ENCODE assay signal across 8 cellular contexts in the genomic region with DNA sequence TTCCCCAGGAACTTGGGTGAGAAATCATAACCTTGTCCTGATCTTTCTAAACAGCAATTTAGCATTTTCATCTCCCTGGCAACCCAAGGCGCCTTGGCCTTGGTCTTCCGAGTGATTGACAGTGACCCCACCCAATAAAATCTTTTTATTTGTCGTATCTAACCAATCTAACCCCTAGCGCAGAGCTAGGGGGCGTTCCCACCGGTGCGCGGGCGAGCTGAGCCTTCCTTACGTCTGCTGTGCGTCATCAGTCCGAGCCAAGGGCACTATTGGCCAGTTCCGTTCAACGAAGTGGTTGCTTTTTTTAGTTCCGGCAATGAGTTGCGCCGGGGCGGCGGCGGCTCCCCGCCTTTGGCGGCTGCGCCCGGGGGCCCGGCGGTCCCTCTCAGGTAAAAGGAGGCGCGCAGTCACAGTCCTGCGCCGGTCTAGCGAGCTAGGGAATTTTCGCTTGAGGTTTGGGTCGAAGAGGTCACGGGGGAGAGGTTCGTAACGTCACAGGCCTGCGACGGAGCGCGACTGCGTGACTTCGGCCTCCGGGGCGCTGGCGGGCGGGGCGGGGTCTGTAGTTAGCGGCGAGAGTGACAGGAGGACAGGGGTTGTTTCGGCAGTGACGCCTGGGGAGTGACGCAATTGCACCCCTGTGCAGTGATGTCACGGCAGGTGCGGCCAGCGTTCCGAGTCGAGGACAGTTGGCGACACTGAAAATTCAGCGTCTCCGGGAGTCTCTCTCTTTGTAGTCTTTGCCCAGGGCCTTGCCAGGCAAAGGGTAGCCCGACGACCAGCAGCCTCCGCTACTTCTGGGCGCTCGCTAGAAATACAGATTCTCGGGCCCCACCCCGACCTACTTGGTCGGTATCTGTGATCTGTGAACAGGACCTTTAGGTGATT. TPM values are rescaled to one million over a fixed set of nuclear protein-coding genes. Genes with fewer than 3 reads are reported as not detected.
DNase-seq lines count a peak whose midpoint lies in the region; FAIRE-seq and TF ChIP-seq lines count a peak whose summit lies in the region.

COQ7 (plus strand) TSS at position 266 of the 888 bp plus-strand sequence; CDS start at position 317, 51 bp downstream.

- no peaks in the 10 kb centered on the region for H3K27me3 ChIP-seq in neuronal stem cell (ENCODE audit: control insufficient read depth in 3 of 3, insufficient read depth in 3 of 3, low read depth in 1 of 3, low read length in 3 of 3)

- peak within 1 kb of the TSS; percentile 73 for H3K23ac ChIP-seq in neuronal stem cell (ENCODE audit: low read depth, low read length, poor library complexity)

- DNase-seq in GM03348 (ENCODE audit: low spot score) (peak; percentile 99), HFFc6 (peak; percentile 100), NB4 (ENCODE audit: low read depth) (peak; percentile 99), SK-N-MC (ENCODE audit: low read depth, low spot score) (peak; percentile 100), frontal cortex (ENCODE audit: low spot score in 2 of 2) (peak; percentile 80 to 88), neuronal stem cell (ENCODE audit: low spot score) (peak; percentile 99)
- DNase-seq in activated naive CD4-positive, alpha-beta T cell treated with anti-CD3 and anti-CD28 coated beads, Interleukin-2, amount 10 ng/mL, durations not matched to agents 7 days and 5 days: peak; percentile 99

- H3K4me1 Mint-ChIP-seq in HFFc6 (ENCODE audit: low read depth): peaks cover 10% of the 10 kb centered on the region
- peaks cover 22% of the 10 kb centered on the region for H3K4me1 Mint-ChIP-seq in activated naive CD4-positive, alpha-beta T cell treated with anti-CD3 and anti-CD28 coated beads, Interleukin-2, amount 10 ng/mL, durations not matched to agents 7 days and 5 days

- H3K14ac ChIP-seq in neuronal stem cell (ENCODE audit: low read length): no peak within 1 kb of the TSS

- H3K36me3 Mint-ChIP-seq in HFFc6 (ENCODE audit: low read depth): no peaks in the 10 kb centered on the region
- peaks cover 2% of the 10 kb centered on the region for H3K36me3 Mint-ChIP-seq in activated naive CD4-positive, alpha-beta T cell treated with anti-CD3 and anti-CD28 coated beads, Interleukin-2, amount 10 ng/mL, durations not matched to agents 7 days and 5 days

- TF ChIP-seq CTCF in HFFc6 (IDR thresholded peaks at IDR 0.05) (peak; percentile 49; the same call in 1 of the 2 replicates), NB4 (IDR thresholded peaks at IDR 0.05; ENCODE audit: low read depth, low read length) (no peak), subcutaneous adipose tissue (IDR thresholded peaks at IDR 0.05; ENCODE audit: low read depth) (no peak)

- FAIRE-seq in frontal cortex (lab: Jason Lieb, UNC): peak; percentile 79

- no CpG with 5 or more reads among the region's 68 CpGs for WGBS in neuronal stem cell (ENCODE audit: extremely low coverage in 2 of 2, insufficient read length in 2 of 2, insufficient replicate concordance in 1 of 2), 2 donors

- H3K79me1 ChIP-seq in neuronal stem cell (ENCODE audit: low read depth, low read length): peaks cover 5% of the 10 kb centered on the region

- H3K27ac ChIP-seq in SK-N-MC (peak within 1 kb of the TSS; percentile 95), neuronal stem cell (replicated peaks; ENCODE audit: low read length) (peak within 1 kb of the TSS; percentile 77)

- H3K27me3 Mint-ChIP-seq in HFFc6 (ENCODE audit: insufficient read depth): peaks cover 3% of the 10 kb centered on the region
- peaks cover 3% of the 10 kb centered on the region for H3K27me3 Mint-ChIP-seq in activated naive CD4-positive, alpha-beta T cell treated with anti-CD3 and anti-CD28 coated beads, Interleukin-2, amount 10 ng/mL, durations not matched to agents 7 days and 5 days

- no peaks in the 10 kb centered on the region for H3K4me1 ChIP-seq in neuronal stem cell (ENCODE audit: control insufficient read depth in 2 of 2, insufficient read depth in 1 of 2, low read depth in 1 of 2, low read length in 2 of 2)

- H3K9ac ChIP-seq in SK-N-MC (ENCODE audit: insufficient read length): peak within 1 kb of the TSS; percentile 97
- H3K9ac ChIP-seq in neuronal stem cell (ENCODE audit: low read depth, low read length, poor library complexity): peak within 1 kb of the TSS; percentile 50

- H3K4me3 Mint-ChIP-seq in HFFc6: peak within 1 kb of the TSS; percentile 95
- H3K4me3 Mint-ChIP-seq in activated naive CD4-positive, alpha-beta T cell treated with anti-CD3 and anti-CD28 coated beads, Interleukin-2, amount 10 ng/mL, durations not matched to agents 7 days and 5 days: peak within 1 kb of the TSS; percentile 89

- no peak for TF ChIP-seq POLR2A in NB4 (IDR thresholded peaks at IDR 0.05; ENCODE audit: extremely low read depth, insufficient read length)

- H4K8ac ChIP-seq in neuronal stem cell (ENCODE audit: low read depth, low read length): no peak within 1 kb of the TSS

- H3K9me3 Mint-ChIP-seq in HFFc6: no peaks in the 10 kb centered on the region
- H3K9me3 Mint-ChIP-seq in activated naive CD4-positive, alpha-beta T cell treated with anti-CD3 and anti-CD28 coated beads, Interleukin-2, amount 10 ng/mL, durations not matched to agents 7 days and 5 days: no peaks in the 10 kb centered on the region

- H3K36me3 ChIP-seq in SK-N-MC (ENCODE audit: insufficient read depth, low read length) (peaks cover 7% of the 10 kb centered on the region; the same call in 1 of the 2 replicates), neuronal stem cell (replicated peaks in 1 of 2; ENCODE audit: control insufficient read depth in 2 of 2, insufficient read depth in 2 of 2, low read length in 2 of 2) (peaks cover 3 to 13% of the 10 kb centered on the region in 2 donors)

- no peak within 1 kb of the TSS for H2BK12ac ChIP-seq in neuronal stem cell (ENCODE audit: low read length)

- H2BK15ac ChIP-seq in neuronal stem cell (ENCODE audit: low read length): peak within 1 kb of the TSS; percentile 64

- no peaks in the 10 kb centered on the region for H3K9me3 ChIP-seq in SK-N-MC (ENCODE audit: low read depth, low read length)
- H3K9me3 ChIP-seq in neuronal stem cell (replicated peaks in 1 of 2; ENCODE audit: control insufficient read depth in 2 of 2, insufficient read depth in 1 of 2, low read depth in 1 of 2, low read length in 2 of 2): no peaks in the 10 kb centered on the region

- peak within 1 kb of the TSS; percentile 96 for H3K27ac Mint-ChIP-seq in HFFc6
- peak within 1 kb of the TSS; percentile 99 for H3K27ac Mint-ChIP-seq in activated naive CD4-positive, alpha-beta T cell treated with anti-CD3 and anti-CD28 coated beads, Interleukin-2, amount 10 ng/mL, durations not matched to agents 7 days and 5 days

- H3K18ac ChIP-seq in neuronal stem cell (ENCODE audit: low read length): peak within 1 kb of the TSS; percentile 99

- H3K4ac ChIP-seq in neuronal stem cell (ENCODE audit: low read length): no peak within 1 kb of the TSS

- H3K4me2 ChIP-seq in neuronal stem cell (ENCODE audit: insufficient read depth, low read length, poor library complexity, severe bottlenecking): peak within 1 kb of the TSS; percentile 83

- H2AK5ac ChIP-seq in neuronal stem cell (ENCODE audit: low read depth, low read length): no peak within 1 kb of the TSS

- peak within 1 kb of the TSS; percentile 98 for H2BK5ac ChIP-seq in neuronal stem cell (ENCODE audit: low read length)

- H4K91ac ChIP-seq in neuronal stem cell (ENCODE audit: low read depth, low read length, poor library complexity): no peak within 1 kb of the TSS

- CTCF ChIA-PET in activated naive CD4-positive, alpha-beta T cell treated with anti-CD3 and anti-CD28 coated beads, Interleukin-2, amount 10 ng/mL, durations not matched to agents 7 days and 5 days (lab: Charles Lee): interaction anchor here (1.0 kb wide), 1 partner anchor 84 kb away, joined by 3 read pairs; no protein-coding TSS in a partner anchor

- no peak within 1 kb of the TSS for H2BK120ac ChIP-seq in neuronal stem cell (ENCODE audit: low read depth, low read length)

- peak within 1 kb of the TSS; percentile 99 for H2AFZ ChIP-seq in neuronal stem cell (ENCODE audit: low read length)

- H3K4me3 ChIP-seq in NB4 (ENCODE audit: low read depth, low read length): peak within 1 kb of the TSS; percentile 92
- peak within 1 kb of the TSS; percentile 98 for H3K4me3 ChIP-seq in SK-N-MC
- H3K4me3 ChIP-seq in neuronal stem cell (ENCODE audit: low read length in 2 of 2): peak within 1 kb of the TSS; percentile 66 to 94

RNA-seq across cellular contexts. Expression of gene COQ7, which starts in this region (rescaled TPM):
- total RNA-seq in HFFc6 (2021; fragmentation: NEBNext Ultra II Directional; extraction: Animal tissue kit (Norgen Biotek cat#: 25700)): 10 to 100 TPM; 15.1 to 19.1 (median 16.8) TPM
- total RNA-seq in frontal cortex (50.1 TPM), subcutaneous adipose tissue (10 to 100 TPM in 3 of 4 donors, 1 to 10 TPM in 1; 9.5 to 26.0 (median 13.2) TPM)
- polyA plus RNA-seq in neuronal stem cell (2013, experiment 1 of 2): 14.2 TPM
- polyA plus RNA-seq in neuronal stem cell (2013, experiment 2 of 2): 14.4 TPM

Comparison
In these comparisons a context has a peak if more than half of its experiments do, and no peak if none do; other contexts are left out.
1. Peak in every context shown above with its lines: DNase-seq, H3K4me3 ChIP-seq and H3K27ac ChIP-seq.